18 cellular contexts compared by ENCODE assay signal in the genomic region with DNA sequence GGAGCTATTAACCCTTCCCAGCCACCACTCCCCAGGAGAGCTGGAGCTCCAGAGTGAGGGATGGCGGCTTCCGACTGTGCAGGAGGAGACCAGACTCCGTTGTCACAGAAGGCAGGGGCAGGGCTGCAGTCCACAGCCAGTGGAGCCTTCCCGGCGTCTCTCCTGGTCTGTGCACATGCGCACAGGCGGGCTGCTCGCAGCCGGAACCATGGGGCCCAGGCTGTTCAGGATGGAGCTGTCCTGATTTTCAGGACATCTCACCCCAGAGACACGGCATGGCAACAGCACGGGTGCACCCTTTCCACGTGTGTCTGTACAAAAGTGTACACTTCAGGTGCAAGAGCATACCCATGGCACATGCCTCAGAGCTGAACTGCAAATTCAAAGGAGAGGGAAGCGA. TPM values are rescaled to one million over a fixed set of nuclear protein-coding genes. Genes with fewer than 3 reads are reported as not detected.
DNase-seq lines count a peak whose midpoint lies in the region; ATAC-seq, FAIRE-seq and TF ChIP-seq lines count a peak whose summit lies in the region.
"Had no signal": no experiment of that assay in that cellular context is flagged by ENCODE, and none has a peak within 500 bp of the region (broad histone marks: within the 10 kb centered on the region; RNA-seq: fewer than 3 reads in every experiment).

No MANE protein-coding gene starts in this region.

- H3K14ac ChIP-seq in H1 (ENCODE audit: insufficient read length) (no peak overlapping the region), neuronal stem cell (ENCODE audit: low read length) (peak overlapping the region; percentile 63)

- H3K4me2 ChIP-seq in H1 (ENCODE audit: insufficient read depth in 1 of 2, low read depth in 2 of 2, low read length in 2 of 2): no peak overlapping the region
- no peak overlapping the region for H3K4me2 ChIP-seq in neuronal stem cell (ENCODE audit: insufficient read depth, low read length, poor library complexity, severe bottlenecking)

- no peaks in the 10 kb centered on the region for H3K79me2 ChIP-seq in H1 (ENCODE audit: control insufficient read depth in 1 of 2, insufficient read depth in 2 of 2, low read length in 2 of 2)

- DNase-seq in Ammon's horn (ENCODE audit: low spot score) (peak; percentile 41), NCI-H146 (lab: John Stamatoyannopoulos, UW) (peak; percentile 87), H1 (ENCODE audit: low read depth in 1 of 2, low spot score in 2 of 2) (no peak), neuronal stem cell (ENCODE audit: low spot score) (no peak), Peyer's patch (no peak)
- DNase-seq in activated T-cell treated with anti-CD3 and anti-CD28 coated beads, Interleukin-2, amount 50 U/mL, for 48 hours: no peak
- no peak for DNase-seq in activated CD4-positive, alpha-beta memory T cell treated with anti-CD3 and anti-CD28 coated beads for 36 hours
- DNase-seq: ACHN; activated CD4-positive, alpha-beta T cell treated with anti-CD3 and anti-CD28 coated beads for 1 hour; activated naive CD8-positive, alpha-beta T cell treated with anti-CD3 and anti-CD28 coated beads for 36 hours; activated T-cell treated with anti-CD3 and anti-CD28 coated beads for 4 hours; MM.1S; NCI-H446; PC-3; stimulated activated CD4-positive, alpha-beta T cell treated with anti-CD3 and anti-CD28 coated beads, Interleukin-12 subunit alpha, Interleukin-12 subunit beta, amount 100 ng/mL, for 4 hours had no signal

- TF ChIP-seq CTCF in H1 (IDR thresholded peaks at IDR 0.05; ENCODE audit: control extremely low read depth in 1 of 3, insufficient read depth in 1 of 3, low read depth in 1 of 3, low read length in 3 of 3): no peak
- no peak for TF ChIP-seq CTCF in Peyer's patch (IDR thresholded peaks at IDR 0.05)

- H4K91ac ChIP-seq in H1 (replicated peaks; ENCODE audit: insufficient read length, low read length): no peak overlapping the region
- H4K91ac ChIP-seq in neuronal stem cell (ENCODE audit: low read depth, low read length, poor library complexity): no peak overlapping the region

- H3K23me2 ChIP-seq in H1 (ENCODE audit: low read depth, low read length): no peaks in the 10 kb centered on the region

- H2BK20ac ChIP-seq in H1 (ENCODE audit: low read length): no peak overlapping the region

- no peak overlapping the region for H2BK15ac ChIP-seq in H1 (ENCODE audit: low read length)
- no peak overlapping the region for H2BK15ac ChIP-seq in neuronal stem cell (ENCODE audit: low read length)

- no peak overlapping the region for H3K4me3 Mint-ChIP-seq in activated CD4-positive, alpha-beta memory T cell treated with anti-CD3 and anti-CD28 coated beads for 36 hours
- H3K4me3 Mint-ChIP-seq: activated naive CD8-positive, alpha-beta T cell treated with anti-CD3 and anti-CD28 coated beads for 36 hours; central memory CD8-positive, alpha-beta T cell; memory B cell had no signal

- no peak overlapping the region for H3K9ac ChIP-seq in H1 (replicated peaks in 1 of 4; ENCODE audit: extremely low read depth in 1 of 4, low read depth in 3 of 4, low read length in 3 of 4)
- H3K9ac ChIP-seq in neuronal stem cell (ENCODE audit: low read depth, low read length, poor library complexity): no peak overlapping the region

- H2BK5ac ChIP-seq in H1 (ENCODE audit: low read depth, low read length) (no peak overlapping the region), neuronal stem cell (ENCODE audit: low read length) (no peak overlapping the region)

- H3K4me1 Mint-ChIP-seq in activated CD4-positive, alpha-beta memory T cell treated with anti-CD3 and anti-CD28 coated beads for 36 hours (ENCODE audit: low read depth): no peaks in the 10 kb centered on the region
- H3K4me1 Mint-ChIP-seq: activated naive CD8-positive, alpha-beta T cell treated with anti-CD3 and anti-CD28 coated beads for 36 hours had no signal

- no peak for ATAC-seq in GM21529 (IDR thresholded peaks at IDR 0.05; ENCODE audit: unreplicated experiment)
- ATAC-seq: PC-3 had no signal

- H3K9me3 Mint-ChIP-seq in activated CD4-positive, alpha-beta memory T cell treated with anti-CD3 and anti-CD28 coated beads for 36 hours: peaks cover 23% of the 10 kb centered on the region

- H2AFZ ChIP-seq in H1 (ENCODE audit: low read length) (no peak overlapping the region), neuronal stem cell (ENCODE audit: low read length) (no peak overlapping the region)

- TF ChIP-seq RAD21 in H1 (IDR thresholded peaks at IDR 0.05 in 1 of 2, conservative IDR thresholded peaks at IDR 0.05 in 1 of 2; ENCODE audit: low read depth in 2 of 2, low read length in 2 of 2): no peak

- H3K36me3 Mint-ChIP-seq in activated CD4-positive, alpha-beta memory T cell treated with anti-CD3 and anti-CD28 coated beads for 36 hours: peaks cover 52% of the 10 kb centered on the region

- H4K5ac ChIP-seq in H1 (ENCODE audit: insufficient read length, low read depth, low read length): no peak overlapping the region

- H3K27me3 ChIP-seq in H1 (replicated peaks in 1 of 4; ENCODE audit: control insufficient read depth in 3 of 4, extremely low read depth in 1 of 4, insufficient read depth in 3 of 4, low read length in 3 of 4) (no peaks in the 10 kb centered on the region), neuronal stem cell (ENCODE audit: control insufficient read depth in 3 of 3, insufficient read depth in 3 of 3, low read depth in 1 of 3, low read length in 3 of 3) (no peaks in the 10 kb centered on the region), Peyer's patch (no peaks in the 10 kb centered on the region)

- H3K4me1 ChIP-seq in H1 (replicated peaks in 1 of 4; ENCODE audit: control insufficient read depth in 3 of 4, insufficient read depth in 4 of 4, low read length in 3 of 4) (peaks cover 0 to 5% (median 0%) of the 10 kb centered on the region in 4 experiments; a peak in 1 of 7 replicates), neuronal stem cell (ENCODE audit: control insufficient read depth in 2 of 2, insufficient read depth in 1 of 2, low read depth in 1 of 2, low read length in 2 of 2) (no peaks in the 10 kb centered on the region), Peyer's patch (no peaks in the 10 kb centered on the region)

- H3K36me3 ChIP-seq in H1 (ENCODE audit: control insufficient read depth in 2 of 4, insufficient read depth in 4 of 4, low read length in 3 of 4) (peaks cover 0 to 7% (median 2%) of the 10 kb centered on the region in 4 experiments; a peak in 6 of 8 replicates), neuronal stem cell (replicated peaks in 1 of 2; ENCODE audit: control insufficient read depth in 2 of 2, insufficient read depth in 2 of 2, low read length in 2 of 2) (peaks cover 4 to 39% of the 10 kb centered on the region in 2 donors), Peyer's patch (peaks cover 0 to 18% (median 0%) of the 10 kb centered on the region in 3 donors)

- no peak overlapping the region for H2BK120ac ChIP-seq in H1 (replicated peaks; ENCODE audit: low read depth, low read length)
- no peak overlapping the region for H2BK120ac ChIP-seq in neuronal stem cell (ENCODE audit: low read depth, low read length)

- no peak overlapping the region for H3K4ac ChIP-seq in H1 (replicated peaks; ENCODE audit: insufficient read length, low read depth, low read length)
- H3K4ac ChIP-seq in neuronal stem cell (ENCODE audit: low read length): no peak overlapping the region

- H4K8ac ChIP-seq in H1 (ENCODE audit: extremely low read depth, insufficient read depth, low read length): peak overlapping the region; percentile 11; the same call in 1 of the 2 replicates
- peak overlapping the region; percentile 72 for H4K8ac ChIP-seq in neuronal stem cell (ENCODE audit: low read depth, low read length)

- no peak overlapping the region for H3K56ac ChIP-seq in H1 (replicated peaks; ENCODE audit: insufficient read length, low read depth, low read length)

- peaks cover 2 to 6% of the 10 kb centered on the region in 2 experiments for H4K20me1 ChIP-seq in H1 (replicated peaks in 1 of 2; ENCODE audit: control insufficient read depth in 1 of 2, insufficient read depth in 2 of 2, low read length in 2 of 2)

- CTCF ChIA-PET in H1 (lab: Charles Lee; ENCODE audit: partially characterized antibody): no interaction called here
- CTCF ChIA-PET in activated CD4-positive, alpha-beta memory T cell treated with anti-CD3 and anti-CD28 coated beads for 36 hours (lab: Charles Lee): no interaction called here

- H3K18ac ChIP-seq in H1 (ENCODE audit: extremely low read depth, low read length): no peak overlapping the region
- no peak overlapping the region for H3K18ac ChIP-seq in neuronal stem cell (ENCODE audit: low read length)

- H3K9me3 ChIP-seq in H1 (ENCODE audit: insufficient read depth in 2 of 2, low read depth in 1 of 2, low read length in 1 of 2) (no peaks in the 10 kb centered on the region), neuronal stem cell (replicated peaks in 1 of 2; ENCODE audit: control insufficient read depth in 2 of 2, insufficient read depth in 1 of 2, low read depth in 1 of 2, low read length in 2 of 2) (no peaks in the 10 kb centered on the region), Peyer's patch (peaks cover 0 to 2% (median 0%) of the 10 kb centered on the region in 4 donors)

- no peaks in the 10 kb centered on the region for H3K27me3 Mint-ChIP-seq in activated CD4-positive, alpha-beta memory T cell treated with anti-CD3 and anti-CD28 coated beads for 36 hours
- H3K27me3 Mint-ChIP-seq: activated naive CD8-positive, alpha-beta T cell treated with anti-CD3 and anti-CD28 coated beads for 36 hours; central memory CD8-positive, alpha-beta T cell; memory B cell had no signal

- intact Hi-C loops in activated CD4-positive, alpha-beta memory T cell treated with anti-CD3 and anti-CD28 coated beads for 36 hours (cut with micrococcal nuclease): no loop called here

- H2BK12ac ChIP-seq in H1 (ENCODE audit: low read depth, low read length) (no peak overlapping the region), neuronal stem cell (ENCODE audit: low read length) (no peak overlapping the region)

- no peak overlapping the region for H3K27ac Mint-ChIP-seq in activated CD4-positive, alpha-beta memory T cell treated with anti-CD3 and anti-CD28 coated beads for 36 hours
- H3K27ac Mint-ChIP-seq: activated naive CD8-positive, alpha-beta T cell treated with anti-CD3 and anti-CD28 coated beads for 36 hours; memory B cell had no signal

- FAIRE-seq in H1 (lab: Jason Lieb, UNC): no peak

- POLR2A ChIA-PET in H1 (lab: Charles Lee; ENCODE audit: partially characterized antibody): interaction anchor here (1.7 kb wide), 1 partner anchor 9 kb away, joined by 4 read pairs; no protein-coding TSS in a partner anchor
- POLR2A ChIA-PET in activated CD4-positive, alpha-beta memory T cell treated with anti-CD3 and anti-CD28 coated beads for 36 hours (lab: Charles Lee): no interaction called here

- H3K23ac ChIP-seq in H1 (ENCODE audit: insufficient read length) (no peak overlapping the region), neuronal stem cell (ENCODE audit: low read depth, low read length, poor library complexity) (peak overlapping the region; percentile 93)

- H3K79me1 ChIP-seq in H1 (ENCODE audit: low read depth, low read length) (peaks cover 2% of the 10 kb centered on the region; the same call in 1 of the 2 replicates), neuronal stem cell (ENCODE audit: low read depth, low read length) (peaks cover 2% of the 10 kb centered on the region)

- WGBS in H1 (ENCODE audit: extremely low coverage in 1 of 2, insufficient coverage in 1 of 2, insufficient read length in 1 of 2, insufficient replicate concordance in 2 of 2, low coverage in 1 of 2, low lambda C conversion rate in 2 of 2, missing lambda C conversion rate in 1 of 2), 2 experiments: 80% methylated on average over 13 of the region's 13 CpGs; no CpG with 5 or more reads in 1 of the 2 experiments
- no CpG with 5 or more reads among the region's 13 CpGs for WGBS in neuronal stem cell (ENCODE audit: extremely low coverage in 2 of 2, insufficient read length in 2 of 2, insufficient replicate concordance in 1 of 2), 2 donors

- no peak for TF ChIP-seq EP300 in H1 (IDR thresholded peaks at IDR 0.05; ENCODE audit: borderline replicate concordance in 1 of 2, low read depth in 2 of 2, low read length in 2 of 2)

- TF ChIP-seq POLR2A in H1 (IDR thresholded peaks at IDR 0.05; ENCODE audit: control extremely low read depth in 1 of 2, low read depth in 2 of 2, low read length in 2 of 2): no peak
- TF ChIP-seq POLR2A in Peyer's patch (IDR thresholded peaks at IDR 0.05): no peak

- no peak overlapping the region for H3K27ac ChIP-seq in H1 (ENCODE audit: low read depth, low read length)
- H3K27ac ChIP-seq in neuronal stem cell (replicated peaks; ENCODE audit: low read length): no peak overlapping the region
- H3K27ac ChIP-seq in Peyer's patch: no peak overlapping the region

- H3K4me3 ChIP-seq in H1 (ENCODE audit: extremely low read depth in 1 of 4, insufficient read depth in 2 of 4, low read depth in 3 of 4, low read length in 4 of 4): no peak overlapping the region
- no peak overlapping the region for H3K4me3 ChIP-seq in neuronal stem cell (ENCODE audit: low read length in 2 of 2)
- no peak overlapping the region for H3K4me3 ChIP-seq in Peyer's patch

- H2AK5ac ChIP-seq in H1 (ENCODE audit: low read depth, low read length) (no peak overlapping the region; the same call in 1 of the 2 replicates), neuronal stem cell (ENCODE audit: low read depth, low read length) (no peak overlapping the region)

RNA-seq across cellular contexts. Expression of a gene that starts 28.8 kb away (rescaled TPM):
- total RNA-seq in H1 (2021; fragmentation: NEBNext Ultra II Directional; extraction: Animal tissue kit (Norgen Biotek cat#: 25700)): 26.2 and 26.3 TPM in 2 replicates
- 54.5 and 56.4 TPM in 2 replicates for polyA plus RNA-seq in H1 (2011; rRNA removed)
- 53.6 TPM for polyA plus RNA-seq in H1 (2011; cell fraction: cytosol; rRNA removed)
- 46.2 TPM for polyA plus RNA-seq in H1 (2011; cell fraction: nucleus; rRNA removed)
- polyA plus RNA-seq in H1 (2012, experiment 1 of 2): 25.9 to 34.4 TPM (median 31.9 TPM) in 4 replicates
- polyA plus RNA-seq in H1 (2012, experiment 2 of 2): 44.6 TPM
- 15.3 TPM for polyA plus RNA-seq in H1 (2013, experiment 1 of 2)
- polyA plus RNA-seq in H1 (2013, experiment 2 of 2): 16.9 TPM
- polyA minus RNA-seq in H1 (2011; rRNA and poly(A)+ RNA removed): 29.0 and 31.9 TPM in 2 replicates
- 29.1 TPM for polyA minus RNA-seq in H1 (2011; cell fraction: cytosol; rRNA and poly(A)+ RNA removed)
- 45.9 TPM for polyA minus RNA-seq in H1 (2011; cell fraction: nucleus; rRNA and poly(A)+ RNA removed)
- 29.0 TPM for polyA plus RNA-seq in neuronal stem cell (2013, experiment 1 of 2)
- 26.5 TPM for polyA plus RNA-seq in neuronal stem cell (2013, experiment 2 of 2)
- total RNA-seq in Peyer's patch: 10 to 100 TPM; 23.4 to 94.1 (median 36.2) TPM
- total RNA-seq in activated CD4-positive, alpha-beta memory T cell treated with anti-CD3 and anti-CD28 coated beads for 36 hours: 10 to 100 TPM; 38.2 to 40.5 TPM

RNA-seq across cellular contexts. Expression of a gene that starts 30.7 kb away (rescaled TPM):
- total RNA-seq in H1 (2021; fragmentation: NEBNext Ultra II Directional; extraction: Animal tissue kit (Norgen Biotek cat#: 25700)): 67.3 and 71.8 TPM in 2 replicates
- polyA plus RNA-seq in H1 (2011; rRNA removed): 35.0 and 48.3 TPM in 2 replicates
- 33.9 TPM for polyA plus RNA-seq in H1 (2011; cell fraction: cytosol; rRNA removed)
- 123 TPM for polyA plus RNA-seq in H1 (2011; cell fraction: nucleus; rRNA removed)
- 58.8 to 70.1 TPM (median 66.0 TPM) in 4 replicates for polyA plus RNA-seq in H1 (2012, experiment 1 of 2)
- polyA plus RNA-seq in H1 (2012, experiment 2 of 2): 54.3 TPM
- polyA plus RNA-seq in H1 (2013, experiment 1 of 2): 40.8 TPM
- 42.4 TPM for polyA plus RNA-seq in H1 (2013, experiment 2 of 2)
- polyA minus RNA-seq in H1 (2011; rRNA and poly(A)+ RNA removed): 59.8 and 68.9 TPM in 2 replicates
- polyA minus RNA-seq in H1 (2011; cell fraction: cytosol; rRNA and poly(A)+ RNA removed): 60.5 TPM
- 96.0 TPM for polyA minus RNA-seq in H1 (2011; cell fraction: nucleus; rRNA and poly(A)+ RNA removed)
- 37.6 TPM for polyA plus RNA-seq in neuronal stem cell (2013, experiment 1 of 2)
- polyA plus RNA-seq in neuronal stem cell (2013, experiment 2 of 2): 41.5 TPM
- total RNA-seq in Peyer's patch: 100 to 1,000 TPM; 122 to 191 (median 158) TPM
- 10 to 100 TPM; 61.4 to 64.3 TPM for total RNA-seq in activated CD4-positive, alpha-beta memory T cell treated with anti-CD3 and anti-CD28 coated beads for 36 hours

Comparison
In these comparisons a context has a peak if more than half of its experiments do, and no peak if none do; other contexts are left out.
1. DNase-seq: peak in Ammon's horn (single experiment) and NCI-H146 (single experiment); none in H1 (0 of 2), neuronal stem cell (single experiment), activated T-cell treated with anti-CD3 and anti-CD28 coated beads, Interleukin-2, amount 50 U/mL, for 48 hours (0 of 2), Peyer's patch (0 of 3) and activated CD4-positive, alpha-beta memory T cell treated with anti-CD3 and anti-CD28 coated beads for 36 hours (single experiment).